ENCODE assay signal across 8 cellular contexts in the genomic region with DNA sequence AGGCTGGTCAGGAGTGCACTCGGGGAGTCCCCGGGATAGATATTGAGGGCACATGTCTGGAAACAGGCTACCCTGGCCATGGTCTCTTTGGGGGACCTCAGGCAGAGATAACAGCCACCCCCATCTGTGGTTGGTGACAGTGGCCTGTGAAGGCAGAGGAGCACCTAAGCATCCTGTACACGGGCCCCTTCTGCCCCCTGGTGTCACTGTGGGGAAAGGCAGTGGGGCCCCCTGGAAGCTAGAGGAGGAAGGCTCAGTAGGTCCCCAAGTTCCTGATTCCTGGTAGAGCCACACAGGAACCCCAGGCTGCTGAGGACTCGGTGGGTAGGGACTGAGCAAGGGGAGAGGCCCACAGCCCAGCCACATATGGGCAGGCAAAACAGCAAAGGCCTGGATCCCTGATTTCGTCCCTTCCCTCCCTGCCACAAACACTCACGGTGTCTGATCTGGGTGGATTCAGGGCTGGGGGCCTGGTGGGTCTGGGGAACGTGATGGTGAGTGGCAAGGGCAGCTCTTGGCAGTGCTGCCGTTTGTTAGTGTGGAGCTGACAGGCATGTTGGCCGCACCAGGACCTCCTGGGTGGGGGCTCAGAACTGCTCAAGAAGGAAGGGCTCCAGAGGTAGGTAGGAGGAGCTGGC. TPM values are rescaled to one million over a fixed set of nuclear protein-coding genes. Genes with fewer than 3 reads are reported as not detected.
DNase-seq lines count a peak whose midpoint lies in the region; ATAC-seq and TF ChIP-seq lines count a peak whose summit lies in the region.

No MANE protein-coding gene starts in this region.

- H3F3A ChIP-seq in GM23338 (replicated peaks; ENCODE audit: low read depth), result no peaks in the 10 kb centered on the region

- no peak overlapping the region for H3K4me3 ChIP-seq in GM23338
- no peak overlapping the region for H3K4me3 ChIP-seq in SJCRH30
- no peak overlapping the region for H3K4me3 ChIP-seq in left ventricle myocardium inferior

- H4K20me1 ChIP-seq in GM23338 (replicated peaks; ENCODE audit: insufficient read depth), result no peaks in the 10 kb centered on the region; the same call in 1 of the 2 replicates

- H3K36me3 ChIP-seq in GM23338 (ENCODE audit: insufficient read depth), result peaks cover 22% of the 10 kb centered on the region; the same call in 1 of the 2 replicates
- H3K36me3 ChIP-seq in SJCRH30, result no peaks in the 10 kb centered on the region
- peaks cover 95% of the 10 kb centered on the region for H3K36me3 ChIP-seq in left ventricle myocardium inferior

- no peak overlapping the region for H3K4me3 Mint-ChIP-seq in GM23338

- H3K9me3 Mint-ChIP-seq in GM23338, result no peaks in the 10 kb centered on the region

- no peak for TF ChIP-seq POLR2A in GM18505 (IDR thresholded peaks at IDR 0.05; ENCODE audit: borderline replicate concordance, extremely low read depth, insufficient read depth, insufficient read length)

- peaks cover 2% of the 10 kb centered on the region for H3K27me3 Mint-ChIP-seq in GM23338 (ENCODE audit: insufficient read depth, low read depth, poor library complexity)

- no peak overlapping the region for H3K27ac Mint-ChIP-seq in GM23338

- H3K4me2 ChIP-seq in GM23338, result no peak overlapping the region

- no peaks in the 10 kb centered on the region for H3K4me1 ChIP-seq in GM23338 (ENCODE audit: insufficient read depth)
- H3K4me1 ChIP-seq in SJCRH30, result no peaks in the 10 kb centered on the region
- H3K4me1 ChIP-seq in left ventricle myocardium inferior, result peaks cover 24% of the 10 kb centered on the region

- no peaks in the 10 kb centered on the region for H3K9me3 ChIP-seq in SJCRH30 (replicated peaks)
- H3K9me3 ChIP-seq in left ventricle myocardium inferior (replicated peaks), result no peaks in the 10 kb centered on the region

- H3K27ac ChIP-seq in C4-2B (no peak overlapping the region), GM23338 (ENCODE audit: low read depth) (no peak overlapping the region), SJCRH30 (no peak overlapping the region), left ventricle myocardium inferior (replicated peaks) (no peak overlapping the region)

- H3K36me3 Mint-ChIP-seq in GM23338 (ENCODE audit: low read depth), result peaks cover 59% of the 10 kb centered on the region

- H3K9me2 ChIP-seq in GM23338 (ENCODE audit: insufficient read depth), result no peaks in the 10 kb centered on the region

- peak; percentile 64 for DNase-seq in GM23338 (ENCODE audit: low spot score)
- DNase-seq in SJCRH30, result peak; percentile 41 to 69
- DNase-seq in activated naive CD4-positive, alpha-beta T cell (lab: John Stamatoyannopoulos, UW), result peak; percentile 13 to 57 (median 24)
- no peak for DNase-seq in left ventricle myocardium inferior
- peak; percentile 64 for DNase-seq in stimulated activated CD4-positive, alpha-beta T cell treated with anti-CD3 and anti-CD28 coated beads, Interleukin-12 subunit alpha, Interleukin-12 subunit beta, amount 100 ng/mL, for 4 hours

- peak; percentile 95 for ATAC-seq in GM23338
- no peak for ATAC-seq in HG03520 (IDR thresholded peaks at IDR 0.05; ENCODE audit: unreplicated experiment)
- ATAC-seq in GM18505 (IDR thresholded peaks at IDR 0.05; ENCODE audit: unreplicated experiment), result no peak

- no peaks in the 10 kb centered on the region for H3K79me2 ChIP-seq in GM23338 (replicated peaks; ENCODE audit: insufficient read depth)

- H3K4me1 Mint-ChIP-seq in GM23338, result no peaks in the 10 kb centered on the region

- no peaks in the 10 kb centered on the region for H3K27me3 ChIP-seq in GM23338 (ENCODE audit: insufficient read depth)
- no peaks in the 10 kb centered on the region for H3K27me3 ChIP-seq in SJCRH30
- no peaks in the 10 kb centered on the region for H3K27me3 ChIP-seq in left ventricle myocardium inferior (ENCODE audit: low read depth)

- TF ChIP-seq CTCF in C4-2B (conservative IDR thresholded peaks at IDR 0.05) (peak; percentile 73), GM23338 (conservative IDR thresholded peaks at IDR 0.05; ENCODE audit: low read depth in 2 of 2) (peak; percentile 63 to 80), left ventricle myocardium inferior (IDR thresholded peaks at IDR 0.05; ENCODE audit: borderline replicate concordance) (peak; percentile 65)

- no peak overlapping the region for H2AFZ ChIP-seq in GM23338

- intact Hi-C loops in left ventricle myocardium inferior (cut with micrococcal nuclease), result loop anchor here (5.0 kb wide), 1 partner anchor 87 kb away; a partner anchor contains a TSS

TF ChIP-seq in GM23338, 12 proteins besides CTCF, POLR2A, EP300 and RAD21:
- TF ChIP-seq JUNB (IDR thresholded peaks at IDR 0.05; ENCODE audit: unreplicated experiment) (no peak), ZNF331 (CRISPR knock-in tag; IDR thresholded peaks at IDR 0.05; ENCODE audit: low read depth) (no peak)
TF ChIP-seq in GM23338: peak in this region for 0.

RNA-seq across cellular contexts. Expression of a gene that starts 14.1 kb away (rescaled TPM):
- not detected in 2 replicates for total RNA-seq in GM23338 (2014; rRNA removed; shearing (Covaris generic))
- 0.10 and 0.24 TPM in 2 replicates for polyA plus RNA-seq in GM23338 (2016; fragmentation: Nextera tagmentation; extraction: Ambion mirVana)
- not detected in 2 replicates for total RNA-seq in SJCRH30 (2014; rRNA removed; shearing (Covaris generic))
- 0.33 TPM for total RNA-seq in left ventricle myocardium inferior

RNA-seq across cellular contexts. Expression of a gene that starts 42.8 kb away (rescaled TPM):
- total RNA-seq in GM23338 (2014; rRNA removed; shearing (Covaris generic)), result not detected in 2 replicates
- not detected in 2 replicates for polyA plus RNA-seq in GM23338 (2016; fragmentation: Nextera tagmentation; extraction: Ambion mirVana)
- total RNA-seq in SJCRH30 (2014; rRNA removed; shearing (Covaris generic)), result not detected in 2 replicates
- not detected for total RNA-seq in left ventricle myocardium inferior
